24 cellular contexts compared by ENCODE assay signal in genomic region chr1:181704556-181704955, GRCh38.
A peak's percentile ranks its signal among the peaks of the same experiment; 100 is the strongest.
DNase-seq lines count a peak whose midpoint lies in the region; ATAC-seq and TF ChIP-seq lines count a peak whose summit lies in the region.
"Had no signal": no experiment of that assay in that cellular context is flagged by ENCODE, and none has a peak within 500 bp of the region (broad histone marks: within the 10 kb centered on the region; RNA-seq: fewer than 3 reads in every experiment).

No MANE protein-coding gene starts in this region.

- H3K9me3 Mint-ChIP-seq in immature natural killer cell: peaks cover 0 to 2% (median 0%) of the 10 kb centered on the region in 6 donors
- H3K9me3 Mint-ChIP-seq: activated CD4-positive, alpha-beta T cell treated with anti-CD3 and anti-CD28 coated beads, Interleukin-2, amount 10 ng/mL, durations not matched to agents 7 days and 5 days; activated T-helper 17 cell treated with anti-CD3 and anti-CD28 coated beads, Interleukin-2, amount 50 U/mL, for 72 hours; T-helper 1 cell treated with Interleukin-12 subunit alpha and Interleukin-12 subunit beta and Interleukin-4 antibody, amounts not matched to agents 30 μg/mL and 1 μg/mL, for 36 hours had no signal

- in situ Hi-C loops in G401 (cut with HindIII; ENCODE audit: low sequenced_read_pairs): no loop called here
- in situ Hi-C loops in astrocyte of the cerebellum (cut with HindIII; ENCODE audit: low sequenced_read_pairs): loop anchor here (5.0 kb wide), 1 partner anchor 43 kb away; no protein-coding TSS in a partner anchor

- ATAC-seq in HG03520 (IDR thresholded peaks at IDR 0.05; ENCODE audit: unreplicated experiment): no peak
- no peak for ATAC-seq in GM21381 (IDR thresholded peaks at IDR 0.05; ENCODE audit: unreplicated experiment)
- ATAC-seq: activated T-helper 17 cell treated with anti-CD3 and anti-CD28 coated beads, Interleukin-2, amount 50 U/mL, for 72 hours; body of pancreas; left lung had no signal

- H3K4me1 Mint-ChIP-seq in immature natural killer cell: no peaks in the 10 kb centered on the region
- H3K4me1 Mint-ChIP-seq: activated CD4-positive, alpha-beta T cell treated with anti-CD3 and anti-CD28 coated beads, Interleukin-2, amount 10 ng/mL, durations not matched to agents 7 days and 5 days; activated T-helper 17 cell treated with anti-CD3 and anti-CD28 coated beads, Interleukin-2, amount 50 U/mL, for 72 hours; CD4-positive, alpha-beta memory T cell had no signal

- H3K27me3 ChIP-seq in neural cell (ENCODE audit: insufficient read depth, low read depth, low read length) (no peaks in the 10 kb centered on the region), H7 (ENCODE audit: control insufficient read depth, insufficient read depth, low read length) (no peaks in the 10 kb centered on the region; the same call in 1 of the 2 replicates)
- H3K27me3 ChIP-seq: body of pancreas, colonic mucosa, left lung, stomach, upper lobe of left lung had no signal

- no peaks in the 10 kb centered on the region for H3K9me3 ChIP-seq in neural cell (ENCODE audit: low read length)
- H3K9me3 ChIP-seq: body of pancreas, colonic mucosa, left lung, stomach, upper lobe of left lung had no signal

- peak overlapping the region; percentile 17 for H3K27ac ChIP-seq in neural cell (ENCODE audit: low read length)
- H3K27ac ChIP-seq: body of pancreas, colonic mucosa, left lung, stomach, upper lobe of left lung had no signal

- H3F3A ChIP-seq in neural cell (ENCODE audit: insufficient read depth, low read length, poor library complexity, severe bottlenecking): no peaks in the 10 kb centered on the region

- no peak overlapping the region for H3K4me3 Mint-ChIP-seq in immature natural killer cell
- H3K4me3 Mint-ChIP-seq: activated CD4-positive, alpha-beta T cell treated with anti-CD3 and anti-CD28 coated beads, Interleukin-2, amount 10 ng/mL, durations not matched to agents 7 days and 5 days; activated naive CD8-positive, alpha-beta T cell; activated T-helper 17 cell treated with anti-CD3 and anti-CD28 coated beads, Interleukin-2, amount 50 U/mL, for 72 hours; CD4-positive, alpha-beta memory T cell; HFFc6; T-helper 1 cell treated with Interleukin-12 subunit alpha and Interleukin-12 subunit beta and Interleukin-4 antibody, amounts not matched to agents 30 μg/mL and 1 μg/mL, for 36 hours had no signal

- no peak for TF ChIP-seq RAD21 in neural cell (conservative IDR thresholded peaks at IDR 0.05)

- no peaks in the 10 kb centered on the region for H3K9me2 ChIP-seq in neural cell (ENCODE audit: insufficient read depth, low read length)

- H3K27ac Mint-ChIP-seq in immature natural killer cell: no peak overlapping the region
- H3K27ac Mint-ChIP-seq: activated CD4-positive, alpha-beta T cell treated with anti-CD3 and anti-CD28 coated beads, Interleukin-2, amount 10 ng/mL, durations not matched to agents 7 days and 5 days; activated naive CD8-positive, alpha-beta T cell; activated T-helper 17 cell treated with anti-CD3 and anti-CD28 coated beads, Interleukin-2, amount 50 U/mL, for 72 hours; CD4-positive, alpha-beta memory T cell; HFFc6; T-helper 1 cell treated with Interleukin-12 subunit alpha and Interleukin-12 subunit beta and Interleukin-4 antibody, amounts not matched to agents 30 μg/mL and 1 μg/mL, for 36 hours had no signal

- no peak overlapping the region for H3K4me2 ChIP-seq in neural cell (ENCODE audit: low read length)

- H3K27me3 Mint-ChIP-seq in immature natural killer cell (ENCODE audit: low read depth in 3 of 3): peaks cover 0 to 2% (median 2%) of the 10 kb centered on the region in 3 donors

- no peaks in the 10 kb centered on the region for H3K79me2 ChIP-seq in neural cell (replicated peaks; ENCODE audit: insufficient read depth, low read length)

- no peaks in the 10 kb centered on the region for H3K36me3 Mint-ChIP-seq in immature natural killer cell
- H3K36me3 Mint-ChIP-seq: activated naive CD8-positive, alpha-beta T cell; CD4-positive, alpha-beta memory T cell had no signal

- TF ChIP-seq EP300 in neural cell (conservative IDR thresholded peaks at IDR 0.05; ENCODE audit: poor library complexity, severe bottlenecking): peak; percentile 31

- H3K36me3 ChIP-seq in neural cell (ENCODE audit: insufficient read depth, low read length) (no peaks in the 10 kb centered on the region), H7 (replicated peaks; ENCODE audit: control insufficient read depth, insufficient read depth, low read length) (no peaks in the 10 kb centered on the region)
- H3K36me3 ChIP-seq: colonic mucosa, left lung, stomach, upper lobe of left lung had no signal

- H4K20me1 ChIP-seq in neural cell (ENCODE audit: insufficient read depth): no peaks in the 10 kb centered on the region

- DNase-seq in G401 (ENCODE audit: low spot score): peak; percentile 49
- peak; percentile 32 for DNase-seq in NCI-H146 treated with DMSO at 0.1 percent for 48 hours (lab: John Stamatoyannopoulos, UW; ENCODE audit: unreplicated experiment)
- peak; percentile 6 for DNase-seq in astrocyte of the cerebellum (ENCODE audit: low read depth)
- DNase-seq in immature natural killer cell: no peak
- no peak for DNase-seq in H7
- DNase-seq: activated CD4-positive, alpha-beta T cell treated with anti-CD3 and anti-CD28 coated beads, Interleukin-2, amount 10 ng/mL, durations not matched to agents 7 days and 5 days; body of pancreas; CD4-positive, alpha-beta memory T cell; colonic mucosa; glutamatergic neuron; HFFc6; left lung; midbrain; NCI-H1436 treated with DMSO at 0.1 percent for 48 hours; SHP77 treated with DMSO at 0.1 percent for 48 hours; stimulated activated CD4-positive, alpha-beta T cell treated with anti-CD3 and anti-CD28 coated beads, Interleukin-4, amount 100 ng/mL, for 4 hours; stomach; upper lobe of left lung had no signal

- H2AFZ ChIP-seq in neural cell (ENCODE audit: low read depth, low read length): no peak overlapping the region

- H3K4me3 ChIP-seq in astrocyte of the cerebellum (ENCODE audit: low read depth, low read length): no peak overlapping the region
- H3K4me3 ChIP-seq in neural cell (ENCODE audit: low read length): no peak overlapping the region
- no peak overlapping the region for H3K4me3 ChIP-seq in H7 (ENCODE audit: insufficient read depth, low read depth, low read length)
- H3K4me3 ChIP-seq: body of pancreas, colonic mucosa, left lung, stomach, upper lobe of left lung had no signal

- TF ChIP-seq CTCF in astrocyte of the cerebellum (IDR thresholded peaks at IDR 0.05; ENCODE audit: low read depth, low read length, missing control alignments): no peak
- TF ChIP-seq CTCF in neural cell (IDR thresholded peaks at IDR 0.05; ENCODE audit: poor library complexity, severe bottlenecking): no peak

- no peak overlapping the region for H3K9ac ChIP-seq in neural cell (ENCODE audit: low read length)

TF ChIP-seq in neural cell, 6 proteins besides CTCF, POLR2A, EP300 and RAD21:
- TF ChIP-seq POLR2AphosphoS5 (IDR thresholded peaks at IDR 0.05) (peak; percentile 14), TAF1 (IDR thresholded peaks at IDR 0.05; ENCODE audit: low read depth) (no peak)

Comparison
In these comparisons a context has a peak if more than half of its experiments do, and no peak if none do; other contexts are left out.
1. DNase-seq: peak in G401 (single experiment), NCI-H146 treated with DMSO at 0.1 percent for 48 hours (single experiment) and astrocyte of the cerebellum (single experiment); none in immature natural killer cell (0 of 3) and H7 (single experiment).